ENCODE assay signal across 34 cellular contexts in the genomic region with DNA sequence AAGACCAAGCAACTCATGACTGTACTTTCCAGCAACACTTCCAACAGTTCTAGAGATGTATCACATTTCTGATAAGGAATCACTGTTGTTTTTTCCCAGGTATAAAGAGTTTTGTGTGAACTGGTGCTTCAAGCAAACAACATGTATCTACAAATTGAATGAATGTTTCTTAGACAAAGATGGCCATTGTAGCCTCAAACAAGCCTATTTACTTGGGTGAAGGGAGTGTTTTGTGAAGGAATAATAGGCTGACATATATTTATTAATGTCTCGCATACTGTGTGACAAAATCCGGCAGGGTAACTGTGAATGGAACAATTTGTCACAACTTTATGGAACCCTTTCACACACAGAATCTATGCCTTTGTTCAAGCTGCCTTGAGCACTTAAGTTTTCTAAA. TPM values are rescaled to one million over a fixed set of nuclear protein-coding genes. Genes with fewer than 3 reads are reported as not detected.
"Had no signal": no experiment of that assay in that cellular context is flagged by ENCODE, and none has a peak within 500 bp of the region (broad histone marks: within the 10 kb centered on the region; RNA-seq: fewer than 3 reads in every experiment).

No MANE protein-coding gene starts in this region.

- H3K4me3 Mint-ChIP-seq: activated B cell treated with CpG ODN at 0.5 μM for 24 hours; activated CD8-positive, alpha-beta T cell treated with anti-CD3 and anti-CD28 coated beads for 36 hours; activated naive CD4-positive, alpha-beta T cell treated with anti-CD3 and anti-CD28 coated beads, Interleukin-2, amount 50 U/mL, for 24 hours; activated naive CD8-positive, alpha-beta T cell treated with anti-CD3 and anti-CD28 coated beads for 36 hours; activated naive CD8-positive, alpha-beta T cell treated with anti-CD3 and anti-CD28 coated beads, Interleukin-2, amount 50 U/mL, for 24 hours; activated T-cell treated with anti-CD3 and anti-CD28 coated beads, Interleukin-2, amount 50 U/mL, for 4 hours; activated T-helper 17 cell treated with anti-CD3 and anti-CD28 coated beads, Interleukin-2, amount 50 U/mL, for 72 hours; brain; T-helper 17 cell; T-helper 2 cell treated with Interferon-gamma antibody and Interleukin-4, amounts not matched to agents 5 μg/mL and 100 μg/mL, for 36 hours had no signal

- H3K9me3 Mint-ChIP-seq: activated B cell treated with CpG ODN at 0.5 μM for 24 hours; activated CD8-positive, alpha-beta T cell treated with anti-CD3 and anti-CD28 coated beads for 36 hours; activated naive CD4-positive, alpha-beta T cell treated with anti-CD3 and anti-CD28 coated beads, Interleukin-2, amount 50 U/mL, for 24 hours; activated naive CD8-positive, alpha-beta T cell treated with anti-CD3 and anti-CD28 coated beads for 36 hours; activated naive CD8-positive, alpha-beta T cell treated with anti-CD3 and anti-CD28 coated beads, Interleukin-2, amount 50 U/mL, for 24 hours; activated T-cell treated with anti-CD3 and anti-CD28 coated beads, Interleukin-2, amount 50 U/mL, for 4 hours; activated T-helper 17 cell treated with anti-CD3 and anti-CD28 coated beads, Interleukin-2, amount 50 U/mL, for 72 hours; brain; T-helper 2 cell treated with Interferon-gamma antibody and Interleukin-4, amounts not matched to agents 5 μg/mL and 100 μg/mL, for 36 hours had no signal

- H3K27ac Mint-ChIP-seq: activated B cell treated with CpG ODN at 0.5 μM for 24 hours; activated CD8-positive, alpha-beta T cell treated with anti-CD3 and anti-CD28 coated beads for 36 hours; activated naive CD4-positive, alpha-beta T cell treated with anti-CD3 and anti-CD28 coated beads, Interleukin-2, amount 50 U/mL, for 24 hours; activated naive CD8-positive, alpha-beta T cell treated with anti-CD3 and anti-CD28 coated beads for 36 hours; activated naive CD8-positive, alpha-beta T cell treated with anti-CD3 and anti-CD28 coated beads, Interleukin-2, amount 50 U/mL, for 24 hours; activated T-helper 17 cell treated with anti-CD3 and anti-CD28 coated beads, Interleukin-2, amount 50 U/mL, for 72 hours; brain; T-helper 17 cell; T-helper 2 cell treated with Interferon-gamma antibody and Interleukin-4, amounts not matched to agents 5 μg/mL and 100 μg/mL, for 36 hours had no signal

- H3K36me3 Mint-ChIP-seq: activated naive CD4-positive, alpha-beta T cell treated with anti-CD3 and anti-CD28 coated beads, Interleukin-2, amount 50 U/mL, for 24 hours; activated naive CD8-positive, alpha-beta T cell treated with anti-CD3 and anti-CD28 coated beads for 36 hours; brain had no signal

- H3K36me3 ChIP-seq: adrenal gland, breast epithelium, cardiac muscle cell, colonic mucosa, esophagus squamous epithelium, gastroesophageal sphincter, WERI-Rb-1 had no signal

- DNase-seq: activated B cell treated with CpG ODN at 0.5 μM for 24 hours; activated CD4-positive, alpha-beta T cell treated with anti-CD3 and anti-CD28 coated beads for 48 hours; activated CD4-positive, alpha-beta T cell treated with anti-CD3 and anti-CD28 coated beads, Interleukin-2, amount 50 U/mL, for 1 hour; activated CD4-positive, alpha-beta T cell treated with anti-CD3 and anti-CD28 coated beads, Interleukin-2, amount 50 U/mL, for 48 hours; activated CD8-positive, alpha-beta memory T cell treated with anti-CD3 and anti-CD28 coated beads for 24 hours; activated CD8-positive, alpha-beta T cell treated with anti-CD3 and anti-CD28 coated beads for 36 hours; activated effector memory CD4-positive, alpha-beta T cell treated with Interleukin-2 at 50 U/mL for 16 hours; activated gamma-delta T cell treated with Interleukin-2 at 50 U/mL for 16 hours; activated naive CD4-positive, alpha-beta T cell treated with Interleukin-2 at 50 U/mL for 16 hours; activated naive CD8-positive, alpha-beta T cell treated with anti-CD3 and anti-CD28 coated beads for 36 hours; activated naive CD8-positive, alpha-beta T cell treated with anti-CD3 and anti-CD28 coated beads, Interleukin-2, amount 50 U/mL, for 24 hours; activated T-cell treated with anti-CD3 and anti-CD28 coated beads, Interleukin-2, amount 50 U/mL, for 4 hours; adrenal gland; amygdala; aorta; central memory CD4-positive, alpha-beta T cell; cerebellar nuclear complex; colonic mucosa; effector CD8-positive, alpha-beta T cell; esophagus squamous epithelium; foreskin melanocyte; T-helper 1 cell; T-helper 17 cell; T1000; WERI-Rb-1 had no signal

- H3K27ac ChIP-seq: adrenal gland, breast epithelium, cardiac muscle cell, epithelial cell of prostate, esophagus squamous epithelium, gastroesophageal sphincter, WERI-Rb-1 had no signal

- H3K27me3 ChIP-seq: adrenal gland, breast epithelium, cardiac muscle cell, colonic mucosa, esophagus squamous epithelium, gastroesophageal sphincter had no signal

- H3K4me1 ChIP-seq: adrenal gland, breast epithelium, colonic mucosa, esophagus squamous epithelium had no signal

- FAIRE-seq: endothelial cell of umbilical vein had no signal

- H3K9me3 ChIP-seq: adrenal gland, breast epithelium, colonic mucosa, esophagus squamous epithelium, gastroesophageal sphincter had no signal

- H3K27me3 Mint-ChIP-seq: activated naive CD8-positive, alpha-beta T cell treated with anti-CD3 and anti-CD28 coated beads, Interleukin-2, amount 50 U/mL, for 24 hours; activated T-helper 17 cell treated with anti-CD3 and anti-CD28 coated beads, Interleukin-2, amount 50 U/mL, for 72 hours; brain had no signal

- H3K4me1 Mint-ChIP-seq: activated B cell treated with CpG ODN at 0.5 μM for 24 hours; activated naive CD4-positive, alpha-beta T cell treated with anti-CD3 and anti-CD28 coated beads, Interleukin-2, amount 50 U/mL, for 24 hours; activated naive CD8-positive, alpha-beta T cell treated with anti-CD3 and anti-CD28 coated beads for 36 hours; activated T-helper 17 cell treated with anti-CD3 and anti-CD28 coated beads, Interleukin-2, amount 50 U/mL, for 72 hours; brain had no signal

- H3K4me3 ChIP-seq: adrenal gland, breast epithelium, cardiac muscle cell, colonic mucosa, esophagus squamous epithelium, gastroesophageal sphincter had no signal

RNA-seq across cellular contexts. Expression of a gene that starts 24.8 kb away (rescaled TPM):
- total RNA-seq: activated B cell treated with CpG ODN at 0.5 μM for 24 hours had no signal
